ENCODE assay signal across 1 cellular context in the genomic region with DNA sequence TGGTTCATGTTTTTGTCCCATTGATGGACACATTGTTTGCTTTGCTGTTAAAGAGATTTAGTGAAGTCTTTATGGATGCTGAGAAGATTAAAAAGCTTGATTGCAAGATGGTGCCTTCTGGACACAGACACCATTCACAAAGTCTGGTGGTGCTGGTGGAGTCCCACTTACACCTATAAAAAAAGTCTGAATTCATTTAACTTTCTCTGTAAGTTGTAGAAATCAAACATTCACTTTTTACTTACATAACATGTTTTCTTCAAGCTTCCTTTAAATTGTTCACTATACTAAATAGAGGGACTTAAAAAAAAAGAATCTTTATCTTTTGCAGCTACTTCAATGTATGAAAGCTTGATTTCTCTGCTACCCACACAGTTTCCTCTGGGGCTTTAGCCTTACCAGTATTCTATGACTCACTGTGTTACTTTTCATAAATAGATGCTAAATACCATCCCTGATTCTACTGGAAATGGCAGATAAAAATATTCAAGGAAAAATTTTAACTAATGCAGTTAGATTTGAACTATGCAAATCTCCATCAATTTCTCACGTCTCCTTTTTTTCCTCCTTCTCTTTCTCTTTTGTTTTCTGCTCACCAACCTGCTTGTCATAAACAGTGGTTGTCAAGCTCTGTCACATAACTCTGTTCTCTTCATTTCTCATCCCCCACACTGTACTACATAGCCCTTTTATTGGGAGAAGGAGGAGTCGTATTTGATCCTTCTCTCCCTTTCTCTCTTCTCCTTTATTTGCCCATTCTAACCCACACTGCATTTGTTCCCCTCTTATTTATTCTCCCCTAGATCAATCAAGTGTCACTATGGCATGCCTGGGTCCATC.
TF ChIP-seq lines count a peak whose summit lies in the region.

No MANE protein-coding gene starts in this region.

TF ChIP-seq in SK-N-SH treated with all-trans-retinoic acid at 6 μM for 48 hours, 23 proteins besides CTCF, POLR2A, EP300 and RAD21 (continued from another document):
- TF ChIP-seq, protein P1, sequence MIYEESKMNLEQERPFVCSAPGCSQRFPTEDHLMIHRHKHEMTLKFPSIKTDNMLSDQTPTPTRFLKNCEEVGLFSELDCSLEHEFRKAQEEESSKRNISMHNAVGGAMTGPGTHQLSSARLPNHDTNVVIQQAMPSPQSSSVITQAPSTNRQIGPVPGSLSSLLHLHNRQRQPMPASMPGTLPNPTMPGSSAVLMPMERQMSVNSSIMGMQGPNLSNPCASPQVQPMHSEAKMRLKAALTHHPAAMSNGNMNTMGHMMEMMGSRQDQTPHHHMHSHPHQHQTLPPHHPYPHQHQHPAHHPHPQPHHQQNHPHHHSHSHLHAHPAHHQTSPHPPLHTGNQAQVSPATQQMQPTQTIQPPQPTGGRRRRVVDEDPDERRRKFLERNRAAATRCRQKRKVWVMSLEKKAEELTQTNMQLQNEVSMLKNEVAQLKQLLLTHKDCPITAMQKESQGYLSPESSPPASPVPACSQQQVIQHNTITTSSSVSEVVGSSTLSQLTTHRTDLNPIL (CRISPR knock-in tag; IDR thresholded peaks at IDR 0.05; ENCODE audit: low read depth) = no peak
- no peak for TF ChIP-seq ZFP3 (CRISPR knock-in tag; IDR thresholded peaks at IDR 0.05)
